Comparison of ENCODE assay signal across 8 cellular contexts in genomic region chr6:37222125-37222967, GRCh38. TPM values are rescaled to one million over a fixed set of nuclear protein-coding genes. Genes with fewer than 3 reads are reported as not detected.
DNase-seq lines count a peak whose midpoint lies in the region; ATAC-seq and TF ChIP-seq lines count a peak whose summit lies in the region.

No MANE protein-coding gene starts in this region.

- H3K9me3 Mint-ChIP-seq in WTC11, result no peaks in the 10 kb centered on the region

- peak overlapping the region; percentile 86 for H3K4me3 Mint-ChIP-seq in WTC11

- H3K27me3 Mint-ChIP-seq in WTC11 (ENCODE audit: low read depth), result no peaks in the 10 kb centered on the region

- peak overlapping the region; percentile 46 for H3K4me3 ChIP-seq in colonic mucosa

- no peaks in the 10 kb centered on the region for H3K36me3 Mint-ChIP-seq in WTC11

- TF ChIP-seq CTCF in WTC11 (IDR thresholded peaks at IDR 0.05) (no peak), colonic mucosa (IDR thresholded peaks at IDR 0.05) (no peak)

- H3K9ac ChIP-seq in colonic mucosa (ENCODE audit: low read depth in 2 of 2, low read length in 2 of 2), result peak overlapping the region; percentile 57 to 68

- no peaks in the 10 kb centered on the region for H3K36me3 ChIP-seq in colonic mucosa

- CTCF ChIA-PET in WTC11 (lab: Charles Lee), result interaction anchor here (0.8 to 4.4 kb wide), 9 partner anchors 12 to 337 kb away, joined by 3 to 24 read pairs (median 5); no protein-coding TSS in a partner anchor

- peak overlapping the region; percentile 91 for H3K27ac Mint-ChIP-seq in WTC11

- no peaks in the 10 kb centered on the region for H3K27me3 ChIP-seq in colonic mucosa

- DNase-seq in AG08396 (ENCODE audit: low spot score), result peak; percentile 71
- DNase-seq in NCI-H2227 (lab: John Stamatoyannopoulos, UW; ENCODE audit: unreplicated experiment), result peak; percentile 96
- peak; percentile 94 for DNase-seq in WTC11 (ENCODE audit: low spot score)
- peak; percentile 86 for DNase-seq in colonic mucosa
- peak; percentile 79 for DNase-seq in kidney glomerular epithelial cell (lab: John Stamatoyannopoulos, UW)
- DNase-seq in stimulated activated CD4-positive, alpha-beta T cell treated with anti-CD3 and anti-CD28 coated beads, Interleukin-15, amount 100 ng/mL, for 48 hours (ENCODE audit: low read depth in 2 of 2), result peak; percentile 60 to 72

- peak; percentile 90 for ATAC-seq in GM18909 (IDR thresholded peaks at IDR 0.05; ENCODE audit: poor library complexity, unreplicated experiment)
- ATAC-seq in HG03139 (IDR thresholded peaks at IDR 0.05; ENCODE audit: unreplicated experiment), result peak; percentile 82
- peak; percentile 96 for ATAC-seq in WTC11

- H3K27ac ChIP-seq in colonic mucosa, result peak overlapping the region; percentile 32

- no peaks in the 10 kb centered on the region for H3K4me1 ChIP-seq in colonic mucosa

- no peaks in the 10 kb centered on the region for H3K9me3 ChIP-seq in colonic mucosa

- intact Hi-C loops in colonic mucosa (cut with DNase I), result no loop called here

- POLR2A ChIA-PET in WTC11 (lab: Charles Lee), result interaction anchor here (0.6 to 2.1 kb wide), 8 partner anchors 9 to 827 kb away, joined by 3 to 10 read pairs (median 4); partner anchors contain the start of genes MTCH1, TBC1D22B and TMEM217

- H3K4me1 Mint-ChIP-seq in WTC11, result peaks cover 13% of the 10 kb centered on the region

TF ChIP-seq in WTC11, 78 proteins besides CTCF, POLR2A, EP300 and RAD21:
- TF ChIP-seq AFF4 (CRISPR knock-in tag; IDR thresholded peaks at IDR 0.05; ENCODE audit: borderline replicate concordance) (0 out of 2 replicates have a peak, but pooled peaks have one; percentile 17), ZNF121 (CRISPR knock-in tag; IDR thresholded peaks at IDR 0.05) (peak; percentile 97), GABPB1 (CRISPR knock-in tag; IDR thresholded peaks at IDR 0.05) (peak; percentile 24; the same call in 1 of the 2 replicates), GTF2I (CRISPR knock-in tag; conservative IDR thresholded peaks at IDR 0.05) (0 out of 2 replicates have a peak, but pooled peaks have one; percentile 69), FOXP1 (CRISPR knock-in tag; IDR thresholded peaks at IDR 0.05; ENCODE audit: borderline replicate concordance) (0 out of 2 replicates have a peak, but pooled peaks have one; percentile 37), HMGXB4 (CRISPR knock-in tag; IDR thresholded peaks at IDR 0.05) (peak; percentile 67; the same call in 1 of the 2 replicates), ESRRA (CRISPR knock-in tag; IDR thresholded peaks at IDR 0.05; ENCODE audit: borderline replicate concordance) (no peak), ZNF423 (CRISPR knock-in tag; IDR thresholded peaks at IDR 0.05) (peak; percentile 91), SP1 (CRISPR knock-in tag; conservative IDR thresholded peaks at IDR 0.05) (peak; percentile 82), ZNF671 (CRISPR knock-in tag; IDR thresholded peaks at IDR 0.05) (no peak), NR1H2 (CRISPR knock-in tag; IDR thresholded peaks at IDR 0.05) (no peak), E2F5 (CRISPR knock-in tag; IDR thresholded peaks at IDR 0.05) (0 out of 2 replicates have a peak, but pooled peaks have one; percentile 18)

RNA-seq across cellular contexts. Expression of gene TBC1D22B, which starts 35.2 kb away (rescaled TPM):
- total RNA-seq in WTC11 (2021) (16.4 to 18.7 TPM (median 16.7 TPM) in 3 replicates), colonic mucosa (10 to 100 TPM; 13.3 to 15.2 TPM)

RNA-seq across cellular contexts. Expression of gene TMEM217, which starts 35.6 kb away (rescaled TPM):
- total RNA-seq in WTC11 (2021), result 0.55 to 0.99 TPM (median 0.61 TPM) in 3 replicates
- 1 to 10 TPM in 1 of 2 donors, under 1 TPM in 1; 0.62 to 1.2 TPM for total RNA-seq in colonic mucosa

RNA-seq across cellular contexts. Expression of gene PIM1, which starts 52.4 kb away (rescaled TPM):
- 64.7 to 81.2 TPM (median 78.1 TPM) in 3 replicates for total RNA-seq in WTC11 (2021)
- total RNA-seq in colonic mucosa, result 10 to 100 TPM; 15.6 to 26.2 TPM

Comparison
In these comparisons a context has a peak if more than half of its experiments do, and no peak if none do; other contexts are left out.
1. Peak in every context shown above with its lines: DNase-seq, ATAC-seq, H3K4me3 ChIP-seq and H3K27ac ChIP-seq.